8 cellular contexts compared by ENCODE assay signal in the genomic region with DNA sequence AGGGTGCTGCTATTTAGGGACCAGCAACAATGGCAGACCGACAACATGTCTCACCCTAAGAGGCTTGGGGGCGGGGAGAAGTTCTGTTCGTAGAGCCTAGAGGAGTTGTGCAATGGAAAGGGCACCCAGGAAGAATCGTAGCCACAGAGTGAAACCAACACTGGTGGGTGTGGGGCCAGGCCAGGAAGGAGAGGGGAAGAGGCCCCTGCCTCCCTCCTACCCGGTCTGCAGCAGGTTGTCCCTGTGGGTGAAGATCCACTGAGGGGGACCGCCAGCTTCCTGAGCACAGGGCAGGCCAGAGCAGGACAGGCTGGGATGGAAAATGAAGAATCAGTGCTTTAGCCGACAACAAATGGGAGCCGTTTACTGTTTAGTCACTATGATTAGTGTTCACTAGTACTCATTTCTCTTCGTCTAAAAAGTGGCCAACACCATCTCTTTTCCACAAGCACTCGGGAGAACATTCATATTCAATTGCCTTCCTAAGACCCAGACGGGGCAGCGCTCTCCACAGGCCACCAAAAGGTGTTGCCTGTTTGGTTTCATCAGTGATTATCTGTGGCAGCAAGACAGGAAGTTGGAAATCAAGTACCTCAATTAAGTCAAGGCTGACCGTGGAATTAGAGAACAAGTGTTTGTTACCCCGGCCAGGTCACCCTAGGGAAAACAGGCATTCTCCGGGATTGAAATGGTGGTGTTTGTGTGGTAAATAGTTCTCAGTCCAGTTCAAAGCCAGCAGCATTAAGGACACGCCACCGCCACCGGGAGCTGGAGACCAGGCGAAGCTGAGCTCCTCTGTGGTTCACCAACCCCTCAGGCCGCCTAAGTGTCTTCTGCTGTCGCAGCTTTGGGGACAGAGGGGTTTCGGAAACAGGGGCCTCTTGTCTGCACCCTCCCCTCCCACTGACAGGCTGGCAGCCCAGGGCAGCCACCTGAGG. TPM values are rescaled to one million over a fixed set of nuclear protein-coding genes. Genes with fewer than 3 reads are reported as not detected.
DNase-seq lines count a peak whose midpoint lies in the region; ATAC-seq, FAIRE-seq and TF ChIP-seq lines count a peak whose summit lies in the region.

No MANE protein-coding gene starts in this region.

- CTCF ChIA-PET in activated CD4-positive, alpha-beta memory T cell treated with anti-CD3 and anti-CD28 coated beads for 36 hours (lab: Charles Lee) = interaction anchor here (2.5 kb wide), 1 partner anchor 48 kb away, joined by 13 read pairs; no protein-coding TSS in a partner anchor
- CTCF ChIA-PET in endothelial cell of umbilical vein (lab: Charles Lee) = interaction anchor here (0.9 to 1.0 kb wide), 2 partner anchors 23 to 186 kb away, joined by 3 read pairs; no protein-coding TSS in a partner anchor

- no peaks in the 10 kb centered on the region for H3K9me3 Mint-ChIP-seq in activated CD4-positive, alpha-beta memory T cell treated with anti-CD3 and anti-CD28 coated beads for 36 hours
- H3K9me3 Mint-ChIP-seq in nephron progenitor cell = no peaks in the 10 kb centered on the region

- H3K9me1 ChIP-seq in endothelial cell of umbilical vein (replicated peaks; ENCODE audit: control insufficient read depth, extremely low read depth, insufficient read depth, low read length) = no peaks in the 10 kb centered on the region

- H4K20me1 ChIP-seq in DND-41 (ENCODE audit: insufficient read depth, low read length) (peaks cover 24% of the 10 kb centered on the region), endothelial cell of umbilical vein (replicated peaks; ENCODE audit: control insufficient read depth, extremely low read depth, insufficient read depth, low read length) (no peaks in the 10 kb centered on the region)

- BruUV-seq in endothelial cell of umbilical vein (replicated peaks; lab: Mats Ljungman, UMichigan) = TSS peak; percentile 26

- H3K4me3 ChIP-seq in DND-41 (ENCODE audit: low read depth in 1 of 2, low read length in 2 of 2) = peak overlapping the region; percentile 87 to 92
- H3K4me3 ChIP-seq in endothelial cell of umbilical vein (replicated peaks in 1 of 3; ENCODE audit: insufficient read depth in 1 of 3, low read depth in 1 of 3, low read length in 3 of 3) = peak overlapping the region in 2 of 3 experiments; percentile 92 to 96
- peak overlapping the region; percentile 95 for H3K4me3 ChIP-seq in thoracic aorta

- POLR2A ChIA-PET in activated CD4-positive, alpha-beta memory T cell treated with anti-CD3 and anti-CD28 coated beads for 36 hours (lab: Charles Lee) = interaction anchor here (1.1 to 1.5 kb wide), 3 partner anchors 9 to 101 kb away, joined by 3 to 6 read pairs (median 3); partner anchors contain the start of gene TUBGCP3
- POLR2A ChIA-PET in endothelial cell of umbilical vein (lab: Charles Lee) = no interaction called here

- H3K4me3 Mint-ChIP-seq in activated CD4-positive, alpha-beta memory T cell treated with anti-CD3 and anti-CD28 coated beads for 36 hours = peak overlapping the region; percentile 79
- peak overlapping the region; percentile 77 for H3K4me3 Mint-ChIP-seq in nephron progenitor cell

- no peaks in the 10 kb centered on the region for H3K27me3 ChIP-seq in DND-41 (ENCODE audit: insufficient read depth, low read length, poor library complexity)
- H3K27me3 ChIP-seq in endothelial cell of umbilical vein (ENCODE audit: control insufficient read depth in 2 of 2, insufficient read depth in 2 of 2, low read length in 2 of 2) = no peaks in the 10 kb centered on the region
- H3K27me3 ChIP-seq in thoracic aorta (replicated peaks; ENCODE audit: insufficient read depth) = no peaks in the 10 kb centered on the region

- no peak for TF ChIP-seq CTCF in DND-41 (IDR thresholded peaks at IDR 0.05; ENCODE audit: borderline replicate concordance, extremely low read depth, low read length, poor library complexity, severe bottlenecking)
- TF ChIP-seq CTCF in endothelial cell of umbilical vein (IDR thresholded peaks at IDR 0.05; ENCODE audit: extremely low read depth in 1 of 2, insufficient read depth in 1 of 2, low read depth in 1 of 2, low read length in 2 of 2) = no peak
- TF ChIP-seq CTCF in nephron progenitor cell (IDR thresholded peaks at IDR 0.05) = no peak
- no peak for TF ChIP-seq CTCF in thoracic aorta (IDR thresholded peaks at IDR 0.05)

- H3K9ac ChIP-seq in DND-41 (ENCODE audit: low read depth, low read length) (peak overlapping the region; percentile 93), endothelial cell of umbilical vein (replicated peaks; ENCODE audit: extremely low read depth, insufficient read depth, low read length) (peak overlapping the region; percentile 79)

- peak overlapping the region; percentile 86 for H3K4me2 ChIP-seq in DND-41 (ENCODE audit: insufficient read depth, low read length)
- peak overlapping the region; percentile 34 for H3K4me2 ChIP-seq in endothelial cell of umbilical vein (ENCODE audit: insufficient read depth, low read length)

- no peaks in the 10 kb centered on the region for H3K36me3 Mint-ChIP-seq in activated CD4-positive, alpha-beta memory T cell treated with anti-CD3 and anti-CD28 coated beads for 36 hours
- no peaks in the 10 kb centered on the region for H3K36me3 Mint-ChIP-seq in nephron progenitor cell (ENCODE audit: low read depth)

- 0 out of 2 replicates have a peak, but pooled peaks cover 3% of the 10 kb centered on the region for H3K36me3 ChIP-seq in DND-41 (ENCODE audit: insufficient read depth, low read length)
- H3K36me3 ChIP-seq in KOPT-K1 (ENCODE audit: insufficient read depth, low read length) = no peaks in the 10 kb centered on the region
- H3K36me3 ChIP-seq in endothelial cell of umbilical vein (ENCODE audit: control insufficient read depth in 2 of 2, extremely low read depth in 1 of 2, insufficient read depth in 2 of 2, low read length in 2 of 2) = no peaks in the 10 kb centered on the region
- H3K36me3 ChIP-seq in thoracic aorta = no peaks in the 10 kb centered on the region

- peaks cover 46% of the 10 kb centered on the region for H3K79me2 ChIP-seq in DND-41 (ENCODE audit: insufficient read depth, low read length)
- H3K79me2 ChIP-seq in endothelial cell of umbilical vein (ENCODE audit: control insufficient read depth, insufficient read depth, low read length) = peaks cover 30% of the 10 kb centered on the region

- H3K27ac ChIP-seq in DND-41 (ENCODE audit: low read length) = peak overlapping the region; percentile 83
- peak overlapping the region; percentile 82 for H3K27ac ChIP-seq in KOPT-K1 (ENCODE audit: low read depth, low read length, poor library complexity, severe bottlenecking)
- H3K27ac ChIP-seq in endothelial cell of umbilical vein (ENCODE audit: insufficient read depth, low read depth, low read length) = no peak overlapping the region
- H3K27ac ChIP-seq in thoracic aorta = peak overlapping the region; percentile 64 to 89

- H3K9me3 ChIP-seq in DND-41 (ENCODE audit: insufficient read depth, low read length, severe bottlenecking) (no peaks in the 10 kb centered on the region), KOPT-K1 (ENCODE audit: insufficient read depth, low read length, poor library complexity, severe bottlenecking) (no peaks in the 10 kb centered on the region), endothelial cell of umbilical vein (replicated peaks; ENCODE audit: control insufficient read depth, insufficient read depth, low read length) (no peaks in the 10 kb centered on the region), thoracic aorta (no peaks in the 10 kb centered on the region)

- DNase-seq in DND-41 (peak; percentile 45), endothelial cell of umbilical vein (ENCODE audit: low read depth, low spot score) (peak; percentile 13), nephron progenitor cell (no peak), thoracic aorta (ENCODE audit: low spot score) (no peak), AG08395 (ENCODE audit: low spot score) (no peak), NCI-H2227 treated with DMSO at 0.1 percent for 48 hours (lab: John Stamatoyannopoulos, UW) (no peak)
- peak; percentile 81 for DNase-seq in activated CD4-positive, alpha-beta memory T cell treated with anti-CD3 and anti-CD28 coated beads for 36 hours

- peak overlapping the region; percentile 96 for H2AFZ ChIP-seq in DND-41 (ENCODE audit: low read depth, low read length)
- peak overlapping the region; percentile 79 for H2AFZ ChIP-seq in endothelial cell of umbilical vein (ENCODE audit: low read depth, low read length)

- no peak for FAIRE-seq in endothelial cell of umbilical vein (lab: Jason Lieb, UNC)

- peaks cover 41% of the 10 kb centered on the region for H3K4me1 Mint-ChIP-seq in activated CD4-positive, alpha-beta memory T cell treated with anti-CD3 and anti-CD28 coated beads for 36 hours (ENCODE audit: low read depth)
- peaks cover 56% of the 10 kb centered on the region for H3K4me1 Mint-ChIP-seq in nephron progenitor cell

- intact Hi-C loops in activated CD4-positive, alpha-beta memory T cell treated with anti-CD3 and anti-CD28 coated beads for 36 hours (cut with micrococcal nuclease) = loop anchor here (1.0 to 2.0 kb wide), 2 partner anchors 15 to 48 kb away; no protein-coding TSS in a partner anchor
- intact Hi-C loops in endothelial cell of umbilical vein (cut with micrococcal nuclease) = no loop called here

- H3K27me3 Mint-ChIP-seq in activated CD4-positive, alpha-beta memory T cell treated with anti-CD3 and anti-CD28 coated beads for 36 hours = no peaks in the 10 kb centered on the region
- H3K27me3 Mint-ChIP-seq in nephron progenitor cell (ENCODE audit: low read depth, poor library complexity) = peaks cover 6% of the 10 kb centered on the region

- dilution Hi-C loops in endothelial cell of umbilical vein (cut with MboI; ENCODE audit: extremely low pct_ligation_motif_present, low sequenced_read_pairs) = no loop called here

- H3K4me1 ChIP-seq in DND-41 (ENCODE audit: insufficient read depth, low read length) (peaks cover 36% of the 10 kb centered on the region), endothelial cell of umbilical vein (ENCODE audit: control insufficient read depth, extremely low read depth, insufficient read depth, low read length) (peaks cover 14% of the 10 kb centered on the region), thoracic aorta (ENCODE audit: control insufficient read depth in 1 of 2, low read depth in 2 of 2) (peaks cover 8 to 23% of the 10 kb centered on the region in 2 donors)

- peak overlapping the region; percentile 87 for H3K27ac Mint-ChIP-seq in activated CD4-positive, alpha-beta memory T cell treated with anti-CD3 and anti-CD28 coated beads for 36 hours
- peak overlapping the region; percentile 59 for H3K27ac Mint-ChIP-seq in nephron progenitor cell

- TF ChIP-seq POLR2A in endothelial cell of umbilical vein (IDR thresholded peaks at IDR 0.05; ENCODE audit: low read depth, low read length) = no peak

- ATAC-seq in DND-41 (ENCODE audit: insufficient read depth, low read depth) = no peak; the same call in 2 of the 3 replicates
- ATAC-seq in thoracic aorta (ENCODE audit: insufficient number of reproducible peaks, low FRiP score, low read depth) = no peak

RNA-seq across cellular contexts. Expression of gene ATP11A, which starts 1.0 kb away (rescaled TPM):
- total RNA-seq in activated CD4-positive, alpha-beta memory T cell treated with anti-CD3 and anti-CD28 coated beads for 36 hours = 10 to 100 TPM; 36.6 to 38.7 TPM
- total RNA-seq in endothelial cell of umbilical vein (71.7 and 88.1 TPM in 2 replicates), thoracic aorta (10 to 100 TPM; 15.2 to 38.4 TPM)
- 15.7 and 16.5 TPM in 2 replicates for polyA plus RNA-seq in endothelial cell of umbilical vein
- 10.2 and 11.1 TPM in 2 replicates for polyA plus RNA-seq in endothelial cell of umbilical vein (2011; cell fraction: cytosol; rRNA removed)
- polyA plus RNA-seq in endothelial cell of umbilical vein (2011; cell fraction: nucleus; rRNA removed) = 48.6 and 60.6 TPM in 2 replicates
- 32.3 and 33.7 TPM in 2 replicates for polyA plus RNA-seq in endothelial cell of umbilical vein (2012)
- polyA minus RNA-seq in endothelial cell of umbilical vein = 40.0 and 52.7 TPM in 2 replicates
- 11.5 TPM for polyA minus RNA-seq in endothelial cell of umbilical vein (2011; cell fraction: cytosol; rRNA and poly(A)+ RNA removed)
- polyA minus RNA-seq in endothelial cell of umbilical vein (2011; cell fraction: nucleus; rRNA and poly(A)+ RNA removed) = 63.1 and 78.2 TPM in 2 replicates

Comparison
In these comparisons a context has a peak if more than half of its experiments do, and no peak if none do; other contexts are left out.
1. DNase-seq: peak in DND-41 (single experiment), activated CD4-positive, alpha-beta memory T cell treated with anti-CD3 and anti-CD28 coated beads for 36 hours (single experiment) and endothelial cell of umbilical vein (single experiment); none in nephron progenitor cell (single experiment), thoracic aorta (single experiment), AG08395 (single experiment) and NCI-H2227 treated with DMSO at 0.1 percent for 48 hours (single experiment).
2. Peak in every context shown above with its lines, with median percentiles within 50 percentile points of each other: H3K4me3 ChIP-seq.